In the genomic region with DNA sequence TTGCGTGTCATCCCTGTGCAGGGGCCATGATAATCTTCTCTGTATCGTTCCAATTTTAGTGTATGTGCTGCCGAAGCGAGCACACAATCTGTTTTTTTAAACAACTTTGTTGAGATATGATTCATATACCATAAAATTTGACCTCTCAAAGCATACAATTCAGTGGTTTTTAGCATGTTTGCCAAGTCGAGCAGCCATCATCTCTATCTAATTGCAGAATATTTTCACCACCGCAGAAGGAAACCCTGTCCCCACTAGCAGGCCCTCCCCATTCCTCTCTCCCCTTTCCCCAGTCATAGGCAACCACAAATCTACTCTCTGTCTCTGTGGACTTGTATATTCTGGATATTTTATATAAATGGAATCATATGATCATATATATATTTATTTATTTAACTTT, we compare ENCODE assay signal across 20 cellular contexts.
A peak's percentile ranks its signal among the peaks of the same experiment; 100 is the strongest.
DNase-seq lines count a peak whose midpoint lies in the region; TF ChIP-seq lines count a peak whose summit lies in the region.
"Had no signal": no experiment of that assay in that cellular context is flagged by ENCODE, and none has a peak within 500 bp of the region (broad histone marks: within the 10 kb centered on the region; RNA-seq: fewer than 3 reads in every experiment).

No MANE protein-coding gene starts in this region.

- H4K20me1 ChIP-seq in osteoblast (ENCODE audit: insufficient read depth, low read length), result peaks cover 2% of the 10 kb centered on the region

- no peak overlapping the region for H3K4me3 ChIP-seq in cardiac fibroblast (replicated peaks in 1 of 2; ENCODE audit: low read depth in 2 of 2, low read length in 2 of 2)
- no peak overlapping the region for H3K4me3 ChIP-seq in osteoblast (ENCODE audit: insufficient read depth, low read length)
- H3K4me3 ChIP-seq in HAP-1, result no peak overlapping the region
- H3K4me3 ChIP-seq: SJSA1 had no signal

- no peak overlapping the region for H3K27ac ChIP-seq in osteoblast (ENCODE audit: low read depth, low read length)
- H3K27ac ChIP-seq: SJSA1 had no signal

- in situ Hi-C loops in HAP-1 (cut with MboI; ENCODE audit: low sequenced_read_pairs), result no loop called here

- peak overlapping the region; percentile 52 for H3K4me2 ChIP-seq in osteoblast (ENCODE audit: insufficient read depth, low read length)

- H3K79me2 ChIP-seq in osteoblast (ENCODE audit: insufficient read depth, low read length), result no peaks in the 10 kb centered on the region

- no peak overlapping the region for H2AFZ ChIP-seq in osteoblast (ENCODE audit: low read length)

- peaks cover 51% of the 10 kb centered on the region for H3K27me3 ChIP-seq in osteoblast (ENCODE audit: insufficient read depth, low read length)
- no peaks in the 10 kb centered on the region for H3K27me3 ChIP-seq in HAP-1 (ENCODE audit: low read depth)
- H3K27me3 ChIP-seq: SJSA1 had no signal

- no peaks in the 10 kb centered on the region for H3K9me3 ChIP-seq in osteoblast (ENCODE audit: low read depth, low read length)
- H3K9me3 ChIP-seq in HAP-1, result no peaks in the 10 kb centered on the region
- H3K9me3 ChIP-seq: SJSA1 had no signal

- H3K36me3 ChIP-seq in osteoblast (ENCODE audit: insufficient read depth, low read length), result no peaks in the 10 kb centered on the region
- H3K36me3 ChIP-seq in HAP-1 (replicated peaks), result no peaks in the 10 kb centered on the region
- H3K36me3 ChIP-seq: SJSA1 had no signal

- peak; percentile 68 for DNase-seq in EL
- peak; percentile 62 for DNase-seq in LHCN-M2 (ENCODE audit: low read depth)
- DNase-seq in cardiac fibroblast (ENCODE audit: low read depth in 2 of 2), result peak; percentile 43 to 53
- peak; percentile 84 for DNase-seq in osteoblast (ENCODE audit: insufficient read length, low spot score, missing footprints)
- DNase-seq in T1000 (lab: John Stamatoyannopoulos, UW), result no peak
- no peak for DNase-seq in HK-2 (ENCODE audit: unreplicated experiment)
- DNase-seq in HAP-1 (ENCODE audit: low spot score in 2 of 2), result no peak
- DNase-seq in dedifferentiated amniotic fluid mesenchymal stem cell (ENCODE audit: extremely low spot score), result no peak
- DNase-seq: Calu3; CD4-positive, alpha-beta T cell; GDM1; GOT3; KBM-7; NCI-H1048; NCI-H146; NCI-H2081; NCI-H748 treated with DMSO at 0.1 percent for 48 hours; OCI-M1; SW 1271 had no signal

- no peak for TF ChIP-seq CTCF in cardiac fibroblast (IDR thresholded peaks at IDR 0.05; ENCODE audit: low read depth, low read length)
- no peak for TF ChIP-seq CTCF in osteoblast (IDR thresholded peaks at IDR 0.05; ENCODE audit: extremely low read depth, low read depth, low read length)

- peaks cover 5% of the 10 kb centered on the region for H3K4me1 ChIP-seq in osteoblast (ENCODE audit: insufficient read depth, low read length)
- no peaks in the 10 kb centered on the region for H3K4me1 ChIP-seq in HAP-1
- H3K4me1 ChIP-seq: SJSA1 had no signal

Comparison
In these comparisons a context has a peak if more than half of its experiments do, and no peak if none do; other contexts are left out.
1. DNase-seq: peak in EL (single experiment), LHCN-M2 (single experiment), cardiac fibroblast (2 of 2) and osteoblast (single experiment); none in T1000 (single experiment), HK-2 (single experiment), HAP-1 (0 of 2) and dedifferentiated amniotic fluid mesenchymal stem cell (single experiment).